ENCODE assay signal across 2 cellular contexts in the genomic region with DNA sequence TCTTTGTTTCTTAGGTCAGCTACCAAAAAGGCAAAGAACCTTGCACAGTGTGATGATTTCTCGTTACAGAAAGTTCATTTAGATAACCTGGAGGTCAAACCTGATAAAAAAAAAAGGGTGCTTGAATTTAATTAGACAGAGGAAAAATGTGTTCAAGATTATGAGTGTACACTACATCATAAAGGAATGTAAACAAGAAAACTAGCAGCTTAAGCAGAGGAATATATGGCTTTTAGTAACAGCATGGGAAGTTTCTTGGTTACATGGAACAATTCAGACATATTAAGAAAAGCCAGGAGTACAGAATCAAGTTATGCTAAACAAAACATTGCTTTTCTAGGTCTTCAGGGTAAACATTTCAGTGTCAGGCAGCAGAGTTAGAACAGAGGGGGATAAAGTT.
TF ChIP-seq lines count a peak whose summit lies in the region.

No MANE protein-coding gene starts in this region.

TF ChIP-seq in HEK293, 187 proteins besides CTCF, POLR2A, EP300 and RAD21:
- TF ChIP-seq MEIS1 (CRISPR knock-in tag; IDR thresholded peaks at IDR 0.05; ENCODE audit: borderline replicate concordance) (no peak), GLI4 (tag by site-specific recombination; IDR thresholded peaks at IDR 0.05) (no peak), BCL11A (tag by site-specific recombination; IDR thresholded peaks at IDR 0.05; ENCODE audit: low read depth) (no peak), ZNF48 (tag by site-specific recombination; IDR thresholded peaks at IDR 0.05) (no peak), FEZF1 (tag by site-specific recombination; IDR thresholded peaks at IDR 0.05) (0 out of 2 replicates have a peak, but pooled peaks have one; percentile 30), ZNF335 (tag by site-specific recombination; conservative IDR thresholded peaks at IDR 0.05) (no peak)
- TF ChIP-seq, protein P1, sequence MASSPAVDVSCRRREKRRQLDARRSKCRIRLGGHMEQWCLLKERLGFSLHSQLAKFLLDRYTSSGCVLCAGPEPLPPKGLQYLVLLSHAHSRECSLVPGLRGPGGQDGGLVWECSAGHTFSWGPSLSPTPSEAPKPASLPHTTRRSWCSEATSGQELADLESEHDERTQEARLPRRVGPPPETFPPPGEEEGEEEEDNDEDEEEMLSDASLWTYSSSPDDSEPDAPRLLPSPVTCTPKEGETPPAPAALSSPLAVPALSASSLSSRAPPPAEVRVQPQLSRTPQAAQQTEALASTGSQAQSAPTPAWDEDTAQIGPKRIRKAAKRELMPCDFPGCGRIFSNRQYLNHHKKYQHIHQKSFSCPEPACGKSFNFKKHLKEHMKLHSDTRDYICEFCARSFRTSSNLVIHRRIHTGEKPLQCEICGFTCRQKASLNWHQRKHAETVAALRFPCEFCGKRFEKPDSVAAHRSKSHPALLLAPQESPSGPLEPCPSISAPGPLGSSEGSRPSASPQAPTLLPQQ (tag by site-specific recombination; IDR thresholded peaks at IDR 0.05), result no peak
- TF ChIP-seq, protein P2, sequence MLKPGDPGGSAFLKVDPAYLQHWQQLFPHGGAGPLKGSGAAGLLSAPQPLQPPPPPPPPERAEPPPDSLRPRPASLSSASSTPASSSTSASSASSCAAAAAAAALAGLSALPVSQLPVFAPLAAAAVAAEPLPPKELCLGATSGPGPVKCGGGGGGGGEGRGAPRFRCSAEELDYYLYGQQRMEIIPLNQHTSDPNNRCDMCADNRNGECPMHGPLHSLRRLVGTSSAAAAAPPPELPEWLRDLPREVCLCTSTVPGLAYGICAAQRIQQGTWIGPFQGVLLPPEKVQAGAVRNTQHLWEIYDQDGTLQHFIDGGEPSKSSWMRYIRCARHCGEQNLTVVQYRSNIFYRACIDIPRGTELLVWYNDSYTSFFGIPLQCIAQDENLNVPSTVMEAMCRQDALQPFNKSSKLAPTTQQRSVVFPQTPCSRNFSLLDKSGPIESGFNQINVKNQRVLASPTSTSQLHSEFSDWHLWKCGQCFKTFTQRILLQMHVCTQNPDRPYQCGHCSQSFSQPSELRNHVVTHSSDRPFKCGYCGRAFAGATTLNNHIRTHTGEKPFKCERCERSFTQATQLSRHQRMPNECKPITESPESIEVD (tag by site-specific recombination; IDR thresholded peaks at IDR 0.05), result peak; percentile 68

TF ChIP-seq in K562, 482 proteins besides CTCF, POLR2A, EP300 and RAD21:
- no peak for TF ChIP-seq SRF (CRISPR knock-in tag; IDR thresholded peaks at IDR 0.05)
- TF ChIP-seq, protein P3, sequence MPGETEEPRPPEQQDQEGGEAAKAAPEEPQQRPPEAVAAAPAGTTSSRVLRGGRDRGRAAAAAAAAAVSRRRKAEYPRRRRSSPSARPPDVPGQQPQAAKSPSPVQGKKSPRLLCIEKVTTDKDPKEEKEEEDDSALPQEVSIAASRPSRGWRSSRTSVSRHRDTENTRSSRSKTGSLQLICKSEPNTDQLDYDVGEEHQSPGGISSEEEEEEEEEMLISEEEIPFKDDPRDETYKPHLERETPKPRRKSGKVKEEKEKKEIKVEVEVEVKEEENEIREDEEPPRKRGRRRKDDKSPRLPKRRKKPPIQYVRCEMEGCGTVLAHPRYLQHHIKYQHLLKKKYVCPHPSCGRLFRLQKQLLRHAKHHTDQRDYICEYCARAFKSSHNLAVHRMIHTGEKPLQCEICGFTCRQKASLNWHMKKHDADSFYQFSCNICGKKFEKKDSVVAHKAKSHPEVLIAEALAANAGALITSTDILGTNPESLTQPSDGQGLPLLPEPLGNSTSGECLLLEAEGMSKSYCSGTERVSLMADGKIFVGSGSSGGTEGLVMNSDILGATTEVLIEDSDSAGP (CRISPR knock-in tag; IDR thresholded peaks at IDR 0.05), result no peak
- TF ChIP-seq TCF3 (CRISPR knock-in tag; IDR thresholded peaks at IDR 0.05), result no peak
- TF ChIP-seq DIDO1 (tag; IDR thresholded peaks at IDR 0.05; ENCODE audit: low read depth), result no peak
- no peak for TF ChIP-seq NFE2 (IDR thresholded peaks at IDR 0.05; ENCODE audit: low read depth)
- no peak for TF ChIP-seq ZNF444 (CRISPR knock-in tag; IDR thresholded peaks at IDR 0.05)
- no peak for TF ChIP-seq KAT2B (IDR thresholded peaks at IDR 0.05; ENCODE audit: low read depth, low read length)
- TF ChIP-seq SAFB (IDR thresholded peaks at IDR 0.05; ENCODE audit: borderline replicate concordance, low read depth, low read length), result no peak
- TF ChIP-seq FOXK2 (conservative IDR thresholded peaks at IDR 0.05 in 1 of 2, IDR thresholded peaks at IDR 0.05 in 1 of 2; ENCODE audit: low read depth in 2 of 2), result no peak
- no peak for TF ChIP-seq TBP (optimal IDR thresholded peaks at IDR 0.05; ENCODE audit: low read depth, low read length)
- TF ChIP-seq ZNF133 (CRISPR knock-in tag; IDR thresholded peaks at IDR 0.05), result no peak
- TF ChIP-seq, protein P4, sequence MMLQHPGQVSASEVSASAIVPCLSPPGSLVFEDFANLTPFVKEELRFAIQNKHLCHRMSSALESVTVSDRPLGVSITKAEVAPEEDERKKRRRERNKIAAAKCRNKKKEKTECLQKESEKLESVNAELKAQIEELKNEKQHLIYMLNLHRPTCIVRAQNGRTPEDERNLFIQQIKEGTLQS (IDR thresholded peaks at IDR 0.05), result no peak
- TF ChIP-seq, protein P4 (CRISPR knock-in tag; conservative IDR thresholded peaks at IDR 0.05), result no peak
